In the genomic region with DNA sequence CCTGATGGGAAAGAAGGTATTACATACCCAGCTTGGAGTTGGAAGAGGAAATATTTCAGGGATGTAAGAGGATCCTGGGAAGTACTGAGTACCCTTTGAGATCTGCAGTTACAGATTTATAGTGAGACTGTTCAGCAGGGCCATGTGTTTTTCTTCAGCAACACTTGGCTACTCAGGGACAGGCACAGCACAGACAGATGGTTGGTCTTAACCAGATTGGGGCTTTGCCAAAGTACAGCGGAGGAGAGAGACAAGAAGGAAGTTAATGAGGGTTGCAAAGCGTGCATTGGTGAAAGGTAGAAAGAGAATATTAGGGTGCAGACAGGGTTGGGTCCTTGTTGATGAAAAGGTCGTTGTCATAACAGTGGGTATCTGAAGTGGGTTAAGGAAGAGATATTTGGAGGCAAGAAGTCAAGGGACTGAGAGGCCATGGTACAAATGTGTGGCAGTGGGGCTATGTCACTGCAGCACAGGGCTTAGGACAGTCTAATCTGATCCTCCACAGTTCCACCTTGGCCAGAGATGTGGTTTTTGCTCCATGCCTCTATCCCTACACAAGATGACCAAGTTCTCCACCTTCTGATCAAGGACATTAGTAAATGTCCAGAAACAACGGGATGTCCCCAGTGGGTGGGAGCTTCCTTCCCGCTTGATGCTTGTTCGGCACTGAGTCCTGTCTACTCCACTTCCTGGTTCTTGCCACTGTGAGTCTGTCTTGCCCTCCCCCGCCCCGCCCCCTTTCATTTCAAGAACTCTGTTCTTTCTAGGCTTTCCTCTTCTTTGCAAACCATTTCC, we compare ENCODE assay signal across 8 cellular contexts. TPM values are rescaled to one million over a fixed set of nuclear protein-coding genes. Genes with fewer than 3 reads are reported as not detected.
DNase-seq lines count a peak whose midpoint lies in the region; ATAC-seq, FAIRE-seq and TF ChIP-seq lines count a peak whose summit lies in the region.

No MANE protein-coding gene starts in this region.

- TF ChIP-seq EP300 in HepG2 (IDR thresholded peaks at IDR 0.05; ENCODE audit: low read depth in 2 of 2, low read length in 2 of 2) (no peak), HepG2 (CRISPR knock-in tag; IDR thresholded peaks at IDR 0.05; ENCODE audit: borderline replicate concordance) (no peak)

- DNase-seq in right lobe of liver (no peak), HepG2 (ENCODE audit: low spot score) (no peak), mesothelial cell of epicardium (ENCODE audit: low spot score in 2 of 2, unreplicated experiment in 2 of 2) (no peak), chondrocyte (ENCODE audit: low spot score) (no peak), SW 1271 (lab: John Stamatoyannopoulos, UW) (no peak)

- ATAC-seq in right lobe of liver (peak; percentile 35 to 59 (median 50)), HepG2 (no peak), HG03457 (IDR thresholded peaks at IDR 0.05; ENCODE audit: unreplicated experiment) (no peak), GM19395 (IDR thresholded peaks at IDR 0.05; ENCODE audit: unreplicated experiment) (no peak)
- peak; percentile 94 for ATAC-seq in activated T-helper 17 cell treated with anti-CD3 and anti-CD28 coated beads, Interleukin-2, amount 50 U/mL, for 72 hours (replicated peaks)

- H3K9me3 Mint-ChIP-seq in activated T-helper 17 cell treated with anti-CD3 and anti-CD28 coated beads, Interleukin-2, amount 50 U/mL, for 72 hours = peaks cover 8% of the 10 kb centered on the region
- H3K9me3 Mint-ChIP-seq in mesothelial cell of epicardium (peaks cover 38% of the 10 kb centered on the region), chondrocyte (ENCODE audit: low read depth) (peaks cover 18% of the 10 kb centered on the region)

- CTCF ChIA-PET in HepG2 (lab: Yijun Ruan, JAX; ENCODE audit: low intra/inter-chr PET ratio, low total read pairs) = no interaction called here

- intact Hi-C loops in right lobe of liver (cut with DNase I) = no loop called here
- intact Hi-C loops in HepG2 (cut with micrococcal nuclease; ENCODE audit: unreplicated experiment) = no loop called here

- POLR2A ChIA-PET in HepG2 (lab: Yijun Ruan, JAX) = interaction anchor here (0.6 kb wide), 1 partner anchor 737 kb away, joined by 3 read pairs; no protein-coding TSS in a partner anchor

- TF ChIP-seq POLR2A in right lobe of liver (IDR thresholded peaks at IDR 0.05) (no peak), HepG2 (IDR thresholded peaks at IDR 0.05; ENCODE audit: insufficient read depth in 1 of 2, low read depth in 2 of 2, low read length in 2 of 2) (no peak)

- peaks cover 20% of the 10 kb centered on the region for H3K4me1 Mint-ChIP-seq in activated T-helper 17 cell treated with anti-CD3 and anti-CD28 coated beads, Interleukin-2, amount 50 U/mL, for 72 hours
- H3K4me1 Mint-ChIP-seq in mesothelial cell of epicardium (peaks cover 13% of the 10 kb centered on the region), chondrocyte (ENCODE audit: low read depth) (no peaks in the 10 kb centered on the region)

- H3K4me2 ChIP-seq in HepG2 (ENCODE audit: low read depth, low read length) = no peak overlapping the region

- TF ChIP-seq RAD21 in HepG2 (CRISPR knock-in tag; IDR thresholded peaks at IDR 0.05) = no peak

- H2AFZ ChIP-seq in HepG2 (ENCODE audit: low read length) = no peak overlapping the region

- H3K4me1 ChIP-seq in right lobe of liver = no peaks in the 10 kb centered on the region
- no peaks in the 10 kb centered on the region for H3K4me1 ChIP-seq in HepG2 (ENCODE audit: insufficient read depth, low read length)

- H4K20me1 ChIP-seq in HepG2 (ENCODE audit: insufficient read depth, low read length) = no peaks in the 10 kb centered on the region

- H3K9me3 ChIP-seq in right lobe of liver (no peaks in the 10 kb centered on the region), HepG2 (ENCODE audit: low read length) (no peaks in the 10 kb centered on the region)

- H3K27me3 Mint-ChIP-seq in activated T-helper 17 cell treated with anti-CD3 and anti-CD28 coated beads, Interleukin-2, amount 50 U/mL, for 72 hours = no peaks in the 10 kb centered on the region
- no peaks in the 10 kb centered on the region for H3K27me3 Mint-ChIP-seq in mesothelial cell of epicardium (ENCODE audit: low read depth)
- H3K27me3 Mint-ChIP-seq in chondrocyte (ENCODE audit: low read depth) = no peaks in the 10 kb centered on the region

- H3K4me3 Mint-ChIP-seq in activated T-helper 17 cell treated with anti-CD3 and anti-CD28 coated beads, Interleukin-2, amount 50 U/mL, for 72 hours = peak overlapping the region; percentile 61
- H3K4me3 Mint-ChIP-seq in mesothelial cell of epicardium (no peak overlapping the region), chondrocyte (ENCODE audit: unreplicated experiment) (no peak overlapping the region)

- H3K79me2 ChIP-seq in HepG2 (ENCODE audit: insufficient read depth, low read length) = no peaks in the 10 kb centered on the region

- 48% methylated on average over 5 of the region's 8 CpGs for WGBS in right lobe of liver (ENCODE audit: insufficient coverage, low coverage, low lambda C conversion rate, missing lambda C conversion rate)
- WGBS in HepG2 (ENCODE audit: low lambda C conversion rate) = 15% methylated on average over 8 of the region's 8 CpGs

- TF ChIP-seq CTCF in right lobe of liver (IDR thresholded peaks at IDR 0.05) (no peak), HepG2 (CRISPR knock-in tag; IDR thresholded peaks at IDR 0.05) (no peak), mesothelial cell of epicardium (IDR thresholded peaks at IDR 0.05; ENCODE audit: unreplicated experiment) (no peak), chondrocyte (IDR thresholded peaks at IDR 0.05) (no peak)

- H3K9ac ChIP-seq in HepG2 (ENCODE audit: insufficient read depth, low read depth, low read length) = no peak overlapping the region

- no TSS peak for BruUV-seq in HepG2 (replicated peaks; lab: Mats Ljungman, UMichigan)

- H3K27me3 ChIP-seq in right lobe of liver (no peaks in the 10 kb centered on the region), HepG2 (ENCODE audit: control insufficient read depth in 1 of 2, insufficient read depth in 2 of 2, low read length in 2 of 2) (peaks cover 0 to 3% of the 10 kb centered on the region in 2 experiments; a peak in 2 of 5 replicates)

- H3K36me3 Mint-ChIP-seq in activated T-helper 17 cell treated with anti-CD3 and anti-CD28 coated beads, Interleukin-2, amount 50 U/mL, for 72 hours (ENCODE audit: low read depth) = no peaks in the 10 kb centered on the region
- H3K36me3 Mint-ChIP-seq in mesothelial cell of epicardium (peaks cover 4% of the 10 kb centered on the region), chondrocyte (ENCODE audit: low read depth) (peaks cover 4% of the 10 kb centered on the region)

- no peak for FAIRE-seq in HepG2 (lab: Jason Lieb, UNC)

- H3K4me3 ChIP-seq in right lobe of liver (no peak overlapping the region), HepG2 (replicated peaks in 1 of 3; ENCODE audit: insufficient read depth in 1 of 3, low read depth in 2 of 3, low read length in 3 of 3) (no peak overlapping the region)

- H3K27ac ChIP-seq in right lobe of liver (no peak overlapping the region), HepG2 (ENCODE audit: extremely low read length, insufficient read depth, low read length) (no peak overlapping the region)

- in situ Hi-C loops in HepG2 (cut with HindIII; ENCODE audit: extremely low pct_ligation_motif_present, low pct_unique_long_range_greater_than_20kb) = no loop called here

- peak overlapping the region; percentile 87 for H3K27ac Mint-ChIP-seq in activated T-helper 17 cell treated with anti-CD3 and anti-CD28 coated beads, Interleukin-2, amount 50 U/mL, for 72 hours
- H3K27ac Mint-ChIP-seq in mesothelial cell of epicardium (peak overlapping the region; percentile 76), chondrocyte (ENCODE audit: unreplicated experiment) (no peak overlapping the region)

- H3K36me3 ChIP-seq in right lobe of liver = no peaks in the 10 kb centered on the region
- H3K36me3 ChIP-seq in HepG2 (replicated peaks in 1 of 2; ENCODE audit: control insufficient read depth in 1 of 2, insufficient read depth in 2 of 2, low read length in 2 of 2) = no peaks in the 10 kb centered on the region

TF ChIP-seq in HepG2, 621 proteins besides CTCF, POLR2A, EP300 and RAD21 (continues in another document):
- TF ChIP-seq HHEX (CRISPR knock-in tag; IDR thresholded peaks at IDR 0.05) (no peak), GABPB1 (CRISPR knock-in tag; IDR thresholded peaks at IDR 0.05) (no peak)

RNA-seq across cellular contexts. Expression of gene DNAJC1, which starts 18.9 kb away (rescaled TPM):
- total RNA-seq in right lobe of liver (100 to 1,000 TPM in 1 of 6 experiments, 10 to 100 TPM in 5; 16.0 to 106 (median 27.8) TPM), HepG2 (2016; rRNA removed; fragmentation: Illumina TruSeq; extraction: Trizol) (8.8 and 16.6 TPM in 2 replicates), mesothelial cell of epicardium (23.7 to 27.2 TPM (median 26.2 TPM) in 3 replicates), chondrocyte (39.9 to 46.5 TPM (median 45.1 TPM) in 3 replicates)
- total RNA-seq in HepG2 (2016; cell fraction: cytosol; rRNA removed; fragmentation: Illumina TruSeq; extraction: Trizol; ENCODE audit: low read depth) = 8.1 and 9.4 TPM in 2 replicates
- 8.1 and 15.9 TPM in 2 replicates for total RNA-seq in HepG2 (2016; cell fraction: insoluble cytoplasmic fraction; rRNA removed; fragmentation: Illumina TruSeq; extraction: Trizol)
- total RNA-seq in HepG2 (2016; cell fraction: membrane; rRNA removed; fragmentation: Illumina TruSeq; extraction: Trizol) = 9.7 and 9.8 TPM in 2 replicates
- total RNA-seq in HepG2 (2016; cell fraction: nucleus; rRNA removed; fragmentation: Illumina TruSeq; extraction: Trizol) = 17.9 and 18.9 TPM in 2 replicates
- polyA plus RNA-seq in HepG2 (2011; rRNA removed) = 9.8 and 9.9 TPM in 2 replicates
- polyA plus RNA-seq in HepG2 (2011; cell fraction: cytosol; rRNA removed) = 8.0 TPM in 2 replicates
- 3.1 and 4.4 TPM in 2 replicates for polyA plus RNA-seq in HepG2 (2011; cell fraction: nucleus; rRNA removed)
- polyA plus RNA-seq in HepG2 (2012) = 8.0 and 8.3 TPM in 2 replicates
- 4.7 and 4.8 TPM in 2 replicates for polyA plus RNA-seq in HepG2 (2016; cell fraction: cytosol; fragmentation: Illumina TruSeq; extraction: Trizol; ENCODE audit: low read depth)
- polyA plus RNA-seq in HepG2 (2016; cell fraction: insoluble cytoplasmic fraction; fragmentation: Illumina TruSeq; extraction: Trizol; ENCODE audit: low read depth) = 8.2 TPM in 2 replicates
- polyA plus RNA-seq in HepG2 (2016; cell fraction: membrane; fragmentation: Illumina TruSeq; extraction: Trizol; ENCODE audit: low read depth) = 6.6 and 7.2 TPM in 2 replicates
- polyA plus RNA-seq in HepG2 (2016; cell fraction: nucleus; fragmentation: Illumina TruSeq; extraction: Trizol; ENCODE audit: insufficient read depth, low read depth) = 18.4 and 19.0 TPM in 2 replicates
- 5.6 and 23.6 TPM in 2 replicates for polyA minus RNA-seq in HepG2 (2011; rRNA and poly(A)+ RNA removed; ENCODE audit: low replicate concordance)
- 8.4 and 10.0 TPM in 2 replicates for polyA minus RNA-seq in HepG2 (2011; cell fraction: cytosol; rRNA and poly(A)+ RNA removed)
- polyA minus RNA-seq in HepG2 (2011; cell fraction: nucleus; rRNA and poly(A)+ RNA removed) = 9.1 and 10.3 TPM in 2 replicates
- total RNA-seq in activated T-helper 17 cell treated with anti-CD3 and anti-CD28 coated beads, Interleukin-2, amount 50 U/mL, for 72 hours = 10 to 100 TPM; 21.4 to 21.5 TPM

Comparison
In these comparisons a context has a peak if more than half of its experiments do, and no peak if none do; other contexts are left out.
1. ATAC-seq: peak in right lobe of liver (4 of 4) and activated T-helper 17 cell treated with anti-CD3 and anti-CD28 coated beads, Interleukin-2, amount 50 U/mL, for 72 hours (single experiment); none in HepG2 (single experiment), HG03457 (single experiment) and GM19395 (single experiment).